ENCODE assay signal across 34 cellular contexts in genomic region chr3:43173949-43174348, GRCh38.
"Had no signal": no experiment of that assay in that cellular context is flagged by ENCODE, and none has a peak within 500 bp of the region (broad histone marks: within the 10 kb centered on the region; RNA-seq: fewer than 3 reads in every experiment).

No MANE protein-coding gene starts in this region.

- H3K27me3 Mint-ChIP-seq: activated B cell treated with CpG ODN at 0.5 μM for 24 hours; activated CD4-positive, alpha-beta memory T cell treated with anti-CD3 and anti-CD28 coated beads for 36 hours; activated CD8-positive, alpha-beta T cell treated with anti-CD3 and anti-CD28 coated beads for 36 hours; activated naive CD8-positive, alpha-beta T cell treated with anti-CD3 and anti-CD28 coated beads for 36 hours; activated T-helper 17 cell treated with anti-CD3 and anti-CD28 coated beads, Interleukin-2, amount 50 U/mL, for 72 hours had no signal

- H3K27ac Mint-ChIP-seq: activated B cell treated with CpG ODN at 0.5 μM for 24 hours; activated CD4-positive, alpha-beta memory T cell treated with anti-CD3 and anti-CD28 coated beads for 36 hours; activated CD4-positive, alpha-beta T cell treated with anti-CD3 and anti-CD28 coated beads, Interleukin-2, amount 10 ng/mL, durations not matched to agents 24 days and 14 days; activated CD8-positive, alpha-beta T cell treated with anti-CD3 and anti-CD28 coated beads for 36 hours; activated naive CD4-positive, alpha-beta T cell treated with anti-CD3 and anti-CD28 coated beads for 36 hours; activated naive CD4-positive, alpha-beta T cell treated with anti-CD3 and anti-CD28 coated beads, Interleukin-2, amount 50 U/mL, for 72 hours; activated naive CD8-positive, alpha-beta T cell treated with anti-CD3 and anti-CD28 coated beads for 36 hours; activated T-cell treated with anti-CD3 and anti-CD28 coated beads, Interleukin-2, amount 50 U/mL, for 72 hours; activated T-helper 1 cell treated with anti-CD3 and anti-CD28 coated beads, Interleukin-12 subunit alpha, Interleukin-12 subunit beta, Interleukin-2, Interleukin-4 antibody, amounts not matched to agents 30 ng/mL and 10 ng/mL and 1 ng/mL, durations not matched to agents 14 hours and 24 hours and 36 hours; activated T-helper 17 cell treated with anti-CD3 and anti-CD28 coated beads, Interleukin-2, amount 50 U/mL, for 72 hours; T-helper 1 cell treated with Interleukin-12 subunit alpha and Interleukin-12 subunit beta and Interleukin-4 antibody, amounts not matched to agents 30 μg/mL and 1 μg/mL, for 36 hours; T-helper 2 cell treated with Interferon-gamma antibody and Interleukin-4, amounts not matched to agents 5 μg/mL and 100 μg/mL, for 36 hours had no signal

- H3K4me3 Mint-ChIP-seq: activated B cell treated with CpG ODN at 0.5 μM for 24 hours; activated CD4-positive, alpha-beta memory T cell treated with anti-CD3 and anti-CD28 coated beads for 36 hours; activated CD4-positive, alpha-beta T cell treated with anti-CD3 and anti-CD28 coated beads, Interleukin-2, amount 10 ng/mL, durations not matched to agents 24 days and 14 days; activated CD8-positive, alpha-beta T cell treated with anti-CD3 and anti-CD28 coated beads for 36 hours; activated naive CD4-positive, alpha-beta T cell treated with anti-CD3 and anti-CD28 coated beads for 36 hours; activated naive CD8-positive, alpha-beta T cell treated with anti-CD3 and anti-CD28 coated beads for 36 hours; activated T-cell treated with anti-CD3 and anti-CD28 coated beads, Interleukin-2, amount 50 U/mL, for 4 hours; activated T-cell treated with anti-CD3 and anti-CD28 coated beads, Interleukin-2, amount 50 U/mL, for 72 hours; activated T-helper 1 cell treated with anti-CD3 and anti-CD28 coated beads, Interleukin-12 subunit alpha, Interleukin-12 subunit beta, Interleukin-2, Interleukin-4 antibody, amounts not matched to agents 30 ng/mL and 10 ng/mL and 1 ng/mL, durations not matched to agents 14 hours and 24 hours and 36 hours; activated T-helper 17 cell treated with anti-CD3 and anti-CD28 coated beads, Interleukin-2, amount 50 U/mL, for 72 hours; T-helper 1 cell treated with Interleukin-12 subunit alpha and Interleukin-12 subunit beta and Interleukin-4 antibody, amounts not matched to agents 30 μg/mL and 1 μg/mL, for 36 hours; T-helper 2 cell treated with Interferon-gamma antibody and Interleukin-4, amounts not matched to agents 5 μg/mL and 100 μg/mL, for 36 hours had no signal

- H3K4me1 ChIP-seq: breast epithelium had no signal

- ATAC-seq: activated CD8-positive, alpha-beta T cell treated with anti-CD3 and anti-CD28 coated beads for 36 hours; activated naive CD4-positive, alpha-beta T cell treated with anti-CD3 and anti-CD28 coated beads, Interleukin-2, amount 50 U/mL, for 72 hours; activated T-cell treated with anti-CD3 and anti-CD28 coated beads, Interleukin-2, amount 50 U/mL, for 4 hours; activated T-cell treated with anti-CD3 and anti-CD28 coated beads, Interleukin-2, amount 50 U/mL, for 72 hours; activated T-helper 17 cell treated with anti-CD3 and anti-CD28 coated beads, Interleukin-2, amount 50 U/mL, for 72 hours; body of pancreas had no signal

- H3K27ac ChIP-seq: adrenal gland, body of pancreas, brain microvascular endothelial cell, breast epithelium, VCaP had no signal

- H3K36me3 ChIP-seq: adrenal gland, brain microvascular endothelial cell, breast epithelium had no signal

- DNase-seq: activated B cell treated with CpG ODN at 0.5 μM for 24 hours; activated CD4-positive, alpha-beta memory T cell treated with anti-CD3 and anti-CD28 coated beads for 36 hours; activated CD4-positive, alpha-beta T cell treated with anti-CD3 and anti-CD28 coated beads for 4 hours; activated CD4-positive, alpha-beta T cell treated with anti-CD3 and anti-CD28 coated beads, Interleukin-2, amount 10 ng/mL, durations not matched to agents 24 days and 14 days; activated CD4-positive, alpha-beta T cell treated with anti-CD3 and anti-CD28 coated beads, Interleukin-2, amount 50 U/mL, for 1 hour; activated CD4-positive, alpha-beta T cell treated with anti-CD3 and anti-CD28 coated beads, Interleukin-2, amount 50 U/mL, for 4 hours; activated CD4-positive, CD25-positive, alpha-beta regulatory T cell treated with anti-CD3 and anti-CD28 coated beads, Interleukin-2, amount 50 U/mL, for 72 hours; activated CD8-positive, alpha-beta memory T cell treated with anti-CD3 and anti-CD28 coated beads, Interleukin-2, amount 50 U/mL, for 4 hours; activated CD8-positive, alpha-beta T cell treated with anti-CD3 and anti-CD28 coated beads for 36 hours; activated effector memory CD4-positive, alpha-beta T cell treated with anti-CD3 and anti-CD28 coated beads, Interleukin-2, amount 50 U/mL, for 16 hours; activated gamma-delta T cell treated with Interleukin-2 at 50 U/mL for 16 hours; activated naive CD4-positive, alpha-beta T cell; activated naive CD4-positive, alpha-beta T cell treated with anti-CD3 and anti-CD28 coated beads for 36 hours; activated naive CD4-positive, alpha-beta T cell treated with anti-CD3 and anti-CD28 coated beads, Interleukin-2, amount 50 U/mL, for 16 hours; activated naive CD8-positive, alpha-beta T cell treated with anti-CD3 and anti-CD28 coated beads for 36 hours; activated T-cell treated with anti-CD3 and anti-CD28 coated beads for 4 hours; activated T-cell treated with anti-CD3 and anti-CD28 coated beads, Interleukin-2, amount 50 U/mL, for 1 hour; activated T-cell treated with anti-CD3 and anti-CD28 coated beads, Interleukin-2, amount 50 U/mL, for 4 hours; activated T-cell treated with anti-CD3 and anti-CD28 coated beads, Interleukin-2, amount 50 U/mL, for 72 hours; amniotic stem cell; aorta; body of pancreas; brain microvascular endothelial cell; central memory CD4-positive, alpha-beta T cell; T-helper 2 cell; T-helper 9 cell had no signal

- H3K27me3 ChIP-seq: adrenal gland, body of pancreas, brain microvascular endothelial cell, breast epithelium had no signal

- H3K9me3 ChIP-seq: adrenal gland, body of pancreas, breast epithelium had no signal

- H3K4me3 ChIP-seq: adrenal gland, body of pancreas, breast epithelium had no signal
